ENCODE assay signal across 9 cellular contexts in the genomic region with DNA sequence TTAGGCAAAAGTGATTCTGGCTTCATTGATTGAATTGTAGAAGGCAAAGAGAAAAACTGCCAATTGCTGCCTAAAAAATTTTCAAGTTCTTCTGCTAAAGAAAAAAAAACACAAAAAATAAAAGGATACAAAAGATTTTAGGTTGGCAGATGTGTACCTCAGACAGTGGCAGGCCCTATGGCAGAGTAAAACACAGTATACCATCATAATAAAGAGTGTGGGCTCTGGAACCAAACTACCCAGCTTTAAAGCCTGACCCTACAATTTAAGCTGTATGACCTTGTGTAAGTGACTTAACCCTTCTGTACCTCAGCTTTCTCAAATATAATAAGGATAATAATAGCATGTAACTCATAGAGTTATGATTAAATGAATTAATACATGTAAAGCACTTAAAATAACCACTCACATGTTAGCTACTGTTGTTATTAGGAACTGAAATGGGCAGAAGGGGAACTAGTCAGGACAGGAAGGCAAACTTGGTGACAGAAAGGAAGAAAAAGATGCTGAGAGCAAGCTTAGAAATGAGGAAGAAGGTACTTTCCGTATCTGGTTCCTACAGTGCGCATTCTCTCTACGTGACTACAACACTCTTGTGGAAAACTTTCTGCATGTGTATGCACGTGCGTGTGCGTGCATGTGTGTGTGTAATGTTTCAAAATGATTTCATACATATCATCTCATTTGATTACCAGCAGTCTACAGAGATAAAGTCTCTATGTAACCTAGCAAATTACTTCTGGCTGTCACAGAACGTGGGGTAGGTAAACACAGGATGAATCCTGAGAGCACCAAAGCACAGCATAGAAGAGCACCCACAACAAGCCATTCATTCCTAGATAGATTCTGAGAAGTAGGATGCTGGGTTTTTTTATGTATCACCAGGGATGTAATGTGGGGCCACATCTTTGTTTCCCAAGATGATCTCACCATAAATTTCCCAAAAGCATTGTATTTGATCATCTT. TPM values are rescaled to one million over a fixed set of nuclear protein-coding genes. Genes with fewer than 3 reads are reported as not detected.
DNase-seq lines count a peak whose midpoint lies in the region; ATAC-seq and TF ChIP-seq lines count a peak whose summit lies in the region.
"Had no signal": no experiment of that assay in that cellular context is flagged by ENCODE, and none has a peak within 500 bp of the region (broad histone marks: within the 10 kb centered on the region; RNA-seq: fewer than 3 reads in every experiment).

No MANE protein-coding gene starts in this region.

- peaks cover 0 to 4% of the 10 kb centered on the region in 2 donors for H3K36me3 Mint-ChIP-seq in naive B cell

- no peak overlapping the region for H3K4me3 ChIP-seq in A673 (ENCODE audit: low read depth, low read length, poor library complexity, severe bottlenecking)

- peak overlapping the region; percentile 88 to 99 (median 96) for H3K27ac Mint-ChIP-seq in naive B cell
- H3K27ac Mint-ChIP-seq: nephron had no signal

- CTCF ChIA-PET in A673 (lab: Charles Lee), result no interaction called here

- peaks cover 6 to 21% (median 12%) of the 10 kb centered on the region in 3 donors for H3K4me1 Mint-ChIP-seq in naive B cell

- H3K27me3 Mint-ChIP-seq in naive B cell, result peaks cover 8 to 23% (median 11%) of the 10 kb centered on the region in 3 donors

- TF ChIP-seq CTCF in A673 (conservative IDR thresholded peaks at IDR 0.05; ENCODE audit: low read depth, low read length), result no peak

- no peak overlapping the region for H3K27ac ChIP-seq in A673 (ENCODE audit: low read depth, low read length, poor library complexity, severe bottlenecking)

- peaks cover 44% of the 10 kb centered on the region for H3K27me3 ChIP-seq in A673 (replicated peaks; ENCODE audit: insufficient read depth, low read depth, low read length, poor library complexity)

- intact Hi-C loops in A673 (cut with micrococcal nuclease; ENCODE audit: unreplicated experiment), result no loop called here

- no peaks in the 10 kb centered on the region for H3K4me1 ChIP-seq in A673 (ENCODE audit: insufficient read depth, low read length, poor library complexity, severe bottlenecking)

- POLR2A ChIA-PET in A673 (lab: Charles Lee; ENCODE audit: low non-redundant PET), result no interaction called here

- ATAC-seq in GM19035 (IDR thresholded peaks at IDR 0.05; ENCODE audit: unreplicated experiment), result peak; percentile 96
- ATAC-seq in HG02840 (IDR thresholded peaks at IDR 0.05; ENCODE audit: low FRiP score, unreplicated experiment), result peak; percentile 91
- peak; percentile 94 to 96 for ATAC-seq in naive B cell (ENCODE audit: low read depth in 2 of 2)
- ATAC-seq in left lobe of liver, result no peak

- DNase-seq in NOMO-1 treated with DMSO at 0.1 percent for 48 hours (lab: John Stamatoyannopoulos, UW; ENCODE audit: unreplicated experiment), result peak; percentile 95
- DNase-seq in naive B cell, result peak; percentile 81
- DNase-seq in left lobe of liver (ENCODE audit: low spot score), result no peak
- DNase-seq in A673 (ENCODE audit: low spot score), result no peak
- no peak for DNase-seq in stimulated activated naive CD4-positive, alpha-beta T cell (lab: John Stamatoyannopoulos, UW)
- DNase-seq in stimulated activated CD4-positive, alpha-beta T cell treated with anti-CD3 and anti-CD28 coated beads, Interleukin-4, amount 100 ng/mL, for 1 hour, result no peak

- peak overlapping the region; percentile 8 to 72 (median 45) for H3K4me3 Mint-ChIP-seq in naive B cell
- H3K4me3 Mint-ChIP-seq: nephron had no signal

- no peaks in the 10 kb centered on the region for H3K36me3 ChIP-seq in A673 (ENCODE audit: insufficient read depth, low read length, poor library complexity, severe bottlenecking)

- H3K9me3 Mint-ChIP-seq in naive B cell, result no peaks in the 10 kb centered on the region
- H3K9me3 Mint-ChIP-seq: nephron had no signal

- H3K9me3 ChIP-seq in A673 (ENCODE audit: low read depth, low read length, poor library complexity, severe bottlenecking), result no peaks in the 10 kb centered on the region

- no TSS peak for BruUV-seq in A673 (replicated peaks; lab: Mats Ljungman, UMichigan)

RNA-seq across cellular contexts. Expression of a gene that starts 13.7 kb away (rescaled TPM):
- polyA plus RNA-seq in naive B cell (ENCODE audit: low read depth in 6 of 6), result 10 to 100 TPM in 3 of 6 donors, 1 to 10 TPM in 3; 1.9 to 26.7 (median 12.0) TPM
- 570 TPM for total RNA-seq in left lobe of liver
- total RNA-seq in A673 (2021), result 9.5 and 11.0 TPM in 2 replicates

Comparison
In these comparisons a context has a peak if more than half of its experiments do, and no peak if none do; other contexts are left out.
1. DNase-seq: peak in NOMO-1 treated with DMSO at 0.1 percent for 48 hours (single experiment) and naive B cell (single experiment); none in left lobe of liver (single experiment), A673 (single experiment), stimulated activated naive CD4-positive, alpha-beta T cell (0 of 6) and stimulated activated CD4-positive, alpha-beta T cell treated with anti-CD3 and anti-CD28 coated beads, Interleukin-4, amount 100 ng/mL, for 1 hour (single experiment).
2. RNA of a gene that starts 13.7 kb away (total RNA-seq): 570 TPM in left lobe of liver (single experiment); 9.5 to 11.0 TPM in A673; every median in the first group is over 10 times any median in the second.